Comparison of ENCODE assay signal across 23 cellular contexts in genomic region chr13:113793718-113794085, GRCh38. TPM values are rescaled to one million over a fixed set of nuclear protein-coding genes. Genes with fewer than 3 reads are reported as not detected.
"Had no signal": no experiment of that assay in that cellular context is flagged by ENCODE, and none has a peak within 500 bp of the region (broad histone marks: within the 10 kb centered on the region; RNA-seq: fewer than 3 reads in every experiment).

No MANE protein-coding gene starts in this region.

- H3K27me3 ChIP-seq: cardiac muscle cell, Peyer's patch had no signal

- H3K4me1 ChIP-seq: Peyer's patch, SJSA1 had no signal

- ATAC-seq: activated CD8-positive, alpha-beta memory T cell treated with anti-CD3 and anti-CD28 coated beads, Interleukin-2, amount 10 ng/mL, durations not matched to agents 7 days and 5 days; activated CD8-positive, alpha-beta T cell treated with anti-CD3 and anti-CD28 coated beads, Interleukin-2, amount 10 ng/mL, durations not matched to agents 7 days and 5 days; activated T-cell treated with anti-CD3 and anti-CD28 coated beads, Interleukin-2, amount 50 U/mL, for 4 hours; activated T-helper 17 cell treated with anti-CD3 and anti-CD28 coated beads, Interleukin-2, amount 50 U/mL, for 72 hours; K562 had no signal

- H3K4me3 ChIP-seq: cardiac muscle cell, K562, Peyer's patch, SJSA1 had no signal

- H3K4me1 Mint-ChIP-seq: activated CD8-positive, alpha-beta memory T cell treated with anti-CD3 and anti-CD28 coated beads, Interleukin-2, amount 10 ng/mL, durations not matched to agents 7 days and 5 days; activated T-helper 17 cell treated with anti-CD3 and anti-CD28 coated beads, Interleukin-2, amount 50 U/mL, for 72 hours had no signal

- H3K9me3 ChIP-seq: Peyer's patch had no signal

- H3K36me3 ChIP-seq: brain microvascular endothelial cell, cardiac muscle cell, Peyer's patch, SJSA1 had no signal

- H3K27ac Mint-ChIP-seq: activated CD8-positive, alpha-beta memory T cell treated with anti-CD3 and anti-CD28 coated beads, Interleukin-2, amount 10 ng/mL, durations not matched to agents 7 days and 5 days; activated CD8-positive, alpha-beta T cell treated with anti-CD3 and anti-CD28 coated beads, Interleukin-2, amount 10 ng/mL, durations not matched to agents 7 days and 5 days; activated T-helper 17 cell treated with anti-CD3 and anti-CD28 coated beads, Interleukin-2, amount 50 U/mL, for 72 hours; T-helper 1 cell treated with Interleukin-12 subunit alpha and Interleukin-12 subunit beta and Interleukin-4 antibody, amounts not matched to agents 30 μg/mL and 1 μg/mL, for 36 hours had no signal

- H3K36me3 Mint-ChIP-seq: activated CD8-positive, alpha-beta memory T cell treated with anti-CD3 and anti-CD28 coated beads, Interleukin-2, amount 10 ng/mL, durations not matched to agents 7 days and 5 days had no signal

- H3K27me3 Mint-ChIP-seq: activated CD8-positive, alpha-beta memory T cell treated with anti-CD3 and anti-CD28 coated beads, Interleukin-2, amount 10 ng/mL, durations not matched to agents 7 days and 5 days had no signal

- H3K4me3 Mint-ChIP-seq: activated CD8-positive, alpha-beta memory T cell treated with anti-CD3 and anti-CD28 coated beads, Interleukin-2, amount 10 ng/mL, durations not matched to agents 7 days and 5 days; activated CD8-positive, alpha-beta T cell treated with anti-CD3 and anti-CD28 coated beads, Interleukin-2, amount 10 ng/mL, durations not matched to agents 7 days and 5 days; activated T-cell treated with anti-CD3 and anti-CD28 coated beads, Interleukin-2, amount 50 U/mL, for 4 hours; activated T-helper 17 cell treated with anti-CD3 and anti-CD28 coated beads, Interleukin-2, amount 50 U/mL, for 72 hours; T-helper 1 cell treated with Interleukin-12 subunit alpha and Interleukin-12 subunit beta and Interleukin-4 antibody, amounts not matched to agents 30 μg/mL and 1 μg/mL, for 36 hours had no signal

- H3K9me3 Mint-ChIP-seq: activated T-cell treated with anti-CD3 and anti-CD28 coated beads, Interleukin-2, amount 50 U/mL, for 4 hours; activated T-helper 17 cell treated with anti-CD3 and anti-CD28 coated beads, Interleukin-2, amount 50 U/mL, for 72 hours; T-helper 1 cell treated with Interleukin-12 subunit alpha and Interleukin-12 subunit beta and Interleukin-4 antibody, amounts not matched to agents 30 μg/mL and 1 μg/mL, for 36 hours had no signal

- DNase-seq: activated CD4-positive, alpha-beta T cell treated with anti-CD3 and anti-CD28 coated beads for 48 hours; activated CD4-positive, alpha-beta T cell treated with anti-CD3 and anti-CD28 coated beads, Interleukin-2, amount 50 U/mL, for 4 hours; activated CD8-positive, alpha-beta memory T cell treated with anti-CD3 and anti-CD28 coated beads, Interleukin-2, amount 10 ng/mL, durations not matched to agents 7 days and 5 days; activated CD8-positive, alpha-beta T cell treated with anti-CD3 and anti-CD28 coated beads, Interleukin-2, amount 10 ng/mL, durations not matched to agents 7 days and 5 days; activated naive CD4-positive, alpha-beta T cell treated with anti-CD3 and anti-CD28 coated beads, Interleukin-2, amount 50 U/mL, for 16 hours; activated T-cell treated with anti-CD3 and anti-CD28 coated beads, Interleukin-2, amount 50 U/mL, for 4 hours; brain microvascular endothelial cell; Karpas-422; MM.1S; NCI-H1105; NCI-H1436; NCI-H1694 treated with DMSO at 0.1 percent for 48 hours; NCI-H2029 treated with DMSO at 0.1 percent for 48 hours; NCI-H345; NCI-H510A treated with DMSO at 0.1 percent for 48 hours; NCI-H69; SHP77 had no signal

- H3K27ac ChIP-seq: brain microvascular endothelial cell, cardiac muscle cell, Peyer's patch, SJSA1 had no signal

RNA-seq across cellular contexts. Expression of gene TMEM255B, which starts 34.7 kb away (rescaled TPM):
- total RNA-seq: cardiac muscle cell had no signal
